22 cellular contexts compared by ENCODE assay signal in the genomic region with DNA sequence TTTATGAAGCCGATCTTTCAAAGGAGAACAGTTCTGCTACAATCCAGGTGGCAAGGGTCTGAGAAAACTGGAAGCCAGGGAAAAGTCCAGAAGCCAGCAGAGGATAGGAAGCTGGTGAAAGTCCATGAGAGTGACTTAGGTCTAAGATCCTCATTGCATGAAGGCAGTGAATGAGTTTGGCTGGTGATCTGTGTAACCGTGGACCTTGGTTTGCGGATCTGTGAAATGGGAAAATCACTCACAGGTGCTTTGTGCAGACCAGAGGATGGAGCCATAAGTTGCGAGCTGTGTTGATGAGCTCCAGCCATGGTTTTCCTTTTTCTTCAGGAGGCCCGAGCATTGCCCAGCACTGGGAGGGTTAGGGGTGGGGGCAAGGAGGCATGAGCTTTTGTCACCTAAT. TPM values are rescaled to one million over a fixed set of nuclear protein-coding genes. Genes with fewer than 3 reads are reported as not detected.
DNase-seq lines count a peak whose midpoint lies in the region; ATAC-seq and TF ChIP-seq lines count a peak whose summit lies in the region.
"Had no signal": no experiment of that assay in that cellular context is flagged by ENCODE, and none has a peak within 500 bp of the region (broad histone marks: within the 10 kb centered on the region; RNA-seq: fewer than 3 reads in every experiment).

No MANE protein-coding gene starts in this region.

- no peak for ATAC-seq in activated CD4-positive, alpha-beta T cell treated with anti-CD3 and anti-CD28 coated beads for 36 hours
- no peak for ATAC-seq in RWPE2 (ENCODE audit: low read depth)
- no peak for ATAC-seq in HG03439 (IDR thresholded peaks at IDR 0.05; ENCODE audit: unreplicated experiment)
- ATAC-seq in HG02938 (IDR thresholded peaks at IDR 0.05; ENCODE audit: unreplicated experiment) = no peak

- H3K4me3 ChIP-seq in RWPE2 (ENCODE audit: severe bottlenecking) = no peak overlapping the region
- H3K4me3 ChIP-seq: MG63 had no signal

- H3K27ac ChIP-seq in RWPE2 (ENCODE audit: poor library complexity, severe bottlenecking) = peak overlapping the region; percentile 41
- H3K27ac ChIP-seq: 22Rv1 had no signal

- H3K27me3 Mint-ChIP-seq in activated CD4-positive, alpha-beta T cell treated with anti-CD3 and anti-CD28 coated beads for 36 hours = peaks cover 2% of the 10 kb centered on the region
- H3K27me3 Mint-ChIP-seq in dendritic cell treated with granulocyte-macrophage colony-stimulating factor and Interleukin-4, amounts not matched to agents 40 ng/mL and 50 ng/mL, for 4 days = peaks cover 11% of the 10 kb centered on the region
- H3K27me3 Mint-ChIP-seq: CD4-positive, CD25-positive, alpha-beta regulatory T cell had no signal

- intact Hi-C loops in activated CD4-positive, alpha-beta T cell treated with anti-CD3 and anti-CD28 coated beads for 36 hours (cut with DNase I, micrococcal nuclease) = loop anchor here (2.0 to 10.0 kb wide), 5 partner anchors 52 to 386 kb away; no protein-coding TSS in a partner anchor
- intact Hi-C loops in dendritic cell treated with granulocyte-macrophage colony-stimulating factor and Interleukin-4, amounts not matched to agents 40 ng/mL and 50 ng/mL, for 4 days (cut with micrococcal nuclease) = no loop called here

- DNase-seq in activated CD4-positive, alpha-beta T cell treated with anti-CD3 and anti-CD28 coated beads for 36 hours = no peak
- DNase-seq in activated CD4-positive, alpha-beta T cell treated with anti-CD3 and anti-CD28 coated beads, Interleukin-2, amount 50 U/mL, for 1 hour = no peak
- no peak for DNase-seq in RWPE2 (ENCODE audit: low spot score)
- no peak for DNase-seq in retina
- DNase-seq: ACHN; CD4-positive, CD25-positive, alpha-beta regulatory T cell; KG1; MG63; NCI-H1105 treated with DMSO at 0.1 percent for 48 hours; NCI-H146; NCI-H1930; NCI-H2107; NCI-H524 treated with DMSO at 0.1 percent for 48 hours; NCI-H774; PC-3; Right ventricle myocardium superior had no signal

- no peaks in the 10 kb centered on the region for H3K9me3 ChIP-seq in RWPE2 (ENCODE audit: severe bottlenecking)
- H3K9me3 ChIP-seq: MG63 had no signal

- CTCF ChIA-PET in activated CD4-positive, alpha-beta T cell treated with anti-CD3 and anti-CD28 coated beads for 36 hours (lab: Charles Lee) = interaction anchor here (0.6 to 1.5 kb wide), 3 partner anchors 52 to 207 kb away, joined by 3 to 5 read pairs (median 4); no protein-coding TSS in a partner anchor

- H3K27ac Mint-ChIP-seq in activated CD4-positive, alpha-beta T cell treated with anti-CD3 and anti-CD28 coated beads for 36 hours = peak overlapping the region; percentile 93
- H3K27ac Mint-ChIP-seq in dendritic cell treated with granulocyte-macrophage colony-stimulating factor and Interleukin-4, amounts not matched to agents 40 ng/mL and 50 ng/mL, for 4 days = peak overlapping the region; percentile 19
- H3K27ac Mint-ChIP-seq: CD4-positive, CD25-positive, alpha-beta regulatory T cell had no signal

- no peak overlapping the region for H3K4me3 Mint-ChIP-seq in activated CD4-positive, alpha-beta T cell treated with anti-CD3 and anti-CD28 coated beads for 36 hours
- no peak overlapping the region for H3K4me3 Mint-ChIP-seq in dendritic cell treated with granulocyte-macrophage colony-stimulating factor and Interleukin-4, amounts not matched to agents 40 ng/mL and 50 ng/mL, for 4 days
- H3K4me3 Mint-ChIP-seq: CD4-positive, CD25-positive, alpha-beta regulatory T cell had no signal

- no peak for TF ChIP-seq CTCF in RWPE2 (IDR thresholded peaks at IDR 0.05; ENCODE audit: poor library complexity, severe bottlenecking)

- POLR2A ChIA-PET in activated CD4-positive, alpha-beta T cell treated with anti-CD3 and anti-CD28 coated beads for 36 hours (lab: Charles Lee) = interaction anchor here (2.1 to 4.3 kb wide), 2 partner anchors 48 to 51 kb away, joined by 22 to 23 read pairs; no protein-coding TSS in a partner anchor

- H3K27me3 ChIP-seq in RWPE2 (ENCODE audit: insufficient read depth, poor library complexity, severe bottlenecking) = no peaks in the 10 kb centered on the region
- H3K27me3 ChIP-seq: MG63 had no signal

- peaks cover 76% of the 10 kb centered on the region for H3K4me1 Mint-ChIP-seq in activated CD4-positive, alpha-beta T cell treated with anti-CD3 and anti-CD28 coated beads for 36 hours
- peaks cover 40% of the 10 kb centered on the region for H3K4me1 Mint-ChIP-seq in dendritic cell treated with granulocyte-macrophage colony-stimulating factor and Interleukin-4, amounts not matched to agents 40 ng/mL and 50 ng/mL, for 4 days (ENCODE audit: low read depth)
- H3K4me1 Mint-ChIP-seq: CD4-positive, CD25-positive, alpha-beta regulatory T cell had no signal

- H3K4me1 ChIP-seq in RWPE2 (ENCODE audit: insufficient read depth, poor library complexity, severe bottlenecking) = peaks cover 32% of the 10 kb centered on the region

- H3K9me3 Mint-ChIP-seq in activated CD4-positive, alpha-beta T cell treated with anti-CD3 and anti-CD28 coated beads for 36 hours (ENCODE audit: low read depth) = peaks cover 33% of the 10 kb centered on the region
- H3K9me3 Mint-ChIP-seq in dendritic cell treated with granulocyte-macrophage colony-stimulating factor and Interleukin-4, amounts not matched to agents 40 ng/mL and 50 ng/mL, for 4 days = no peaks in the 10 kb centered on the region

- H3K36me3 Mint-ChIP-seq in activated CD4-positive, alpha-beta T cell treated with anti-CD3 and anti-CD28 coated beads for 36 hours (ENCODE audit: low read depth) = peaks cover 47% of the 10 kb centered on the region
- H3K36me3 Mint-ChIP-seq in dendritic cell treated with granulocyte-macrophage colony-stimulating factor and Interleukin-4, amounts not matched to agents 40 ng/mL and 50 ng/mL, for 4 days (ENCODE audit: low read depth) = no peaks in the 10 kb centered on the region
- H3K36me3 Mint-ChIP-seq: CD4-positive, CD25-positive, alpha-beta regulatory T cell had no signal

- no peaks in the 10 kb centered on the region for H3K36me3 ChIP-seq in RWPE2 (ENCODE audit: low read depth)
- H3K36me3 ChIP-seq: MG63 had no signal

RNA-seq across cellular contexts. Expression of a gene that starts 20.1 kb away (rescaled TPM):
- not detected for total RNA-seq in activated CD4-positive, alpha-beta T cell treated with anti-CD3 and anti-CD28 coated beads for 36 hours
- total RNA-seq: CD4-positive, CD25-positive, alpha-beta regulatory T cell; PC-3; Right ventricle myocardium superior; SK-MEL-5 had no signal

RNA-seq across cellular contexts. Expression of a gene that starts 23.3 kb away (rescaled TPM):
- not detected for total RNA-seq in activated CD4-positive, alpha-beta T cell treated with anti-CD3 and anti-CD28 coated beads for 36 hours
- total RNA-seq: CD4-positive, CD25-positive, alpha-beta regulatory T cell; H4; PC-3; Right ventricle myocardium superior; SK-MEL-5 had no signal

RNA-seq across cellular contexts. Expression of a gene that starts 45.2 kb away (rescaled TPM):
- 100 to 1,000 TPM; 102 to 140 TPM for total RNA-seq in activated CD4-positive, alpha-beta T cell treated with anti-CD3 and anti-CD28 coated beads for 36 hours
- total RNA-seq: CD4-positive, CD25-positive, alpha-beta regulatory T cell had no signal

RNA-seq across cellular contexts. Expression of a gene that starts 50.2 kb away (rescaled TPM):
- not detected for total RNA-seq in activated CD4-positive, alpha-beta T cell treated with anti-CD3 and anti-CD28 coated beads for 36 hours
- total RNA-seq: CD4-positive, CD25-positive, alpha-beta regulatory T cell; H4; PC-3; Right ventricle myocardium superior; SK-MEL-5 had no signal
